19 cellular contexts compared by ENCODE assay signal in the genomic region with DNA sequence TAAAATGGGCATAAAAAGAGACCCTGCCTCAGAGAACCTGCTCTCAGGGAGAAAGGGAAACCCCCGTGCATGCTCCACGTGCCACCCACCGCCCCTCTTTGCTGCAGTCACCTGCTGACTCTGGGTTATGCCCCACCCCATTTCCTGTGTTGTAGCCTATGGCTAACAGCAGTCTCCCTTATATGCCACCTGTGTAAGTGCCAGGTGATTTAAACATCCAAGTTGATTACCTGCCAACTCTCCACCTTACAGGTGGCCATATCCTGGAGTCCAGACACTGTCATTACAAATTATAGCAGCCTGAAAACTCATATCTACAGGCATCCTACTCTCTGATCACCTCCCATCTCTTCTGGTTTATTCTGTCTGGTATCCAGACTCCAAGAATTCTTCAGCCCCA.
DNase-seq lines count a peak whose midpoint lies in the region; ATAC-seq and FAIRE-seq lines count a peak whose summit lies in the region.
"Had no signal": no experiment of that assay in that cellular context is flagged by ENCODE, and none has a peak within 500 bp of the region (broad histone marks: within the 10 kb centered on the region; RNA-seq: fewer than 3 reads in every experiment).

No MANE protein-coding gene starts in this region.

- H3K27ac ChIP-seq in aorta (ENCODE audit: low read depth in 1 of 2, low read length in 2 of 2) = no peak overlapping the region
- H3K27ac ChIP-seq: HL-60 had no signal

- peak; percentile 88 for ATAC-seq in left colon
- ATAC-seq in aorta (ENCODE audit: low FRiP score) = no peak

- H3K4me1 ChIP-seq in aorta (ENCODE audit: control insufficient read depth in 1 of 2, insufficient read depth in 2 of 2, low read length in 2 of 2) = no peaks in the 10 kb centered on the region

- 78 to 80% methylated on average over 3 of the region's 3 CpGs for WGBS in aorta, 2 donors

- no peak overlapping the region for H3K4me3 ChIP-seq in aorta (ENCODE audit: low read length in 2 of 2)

- intact Hi-C loops in left colon (cut with DNase I, micrococcal nuclease) = no loop called here
- intact Hi-C loops in aorta (cut with DNase I) = no loop called here

- H3K27me3 ChIP-seq in aorta (ENCODE audit: control insufficient read depth in 1 of 2, insufficient read depth in 2 of 2, low read length in 1 of 2) = no peaks in the 10 kb centered on the region
- H3K27me3 ChIP-seq: BE2C had no signal

- H3K9me3 ChIP-seq in aorta (ENCODE audit: control insufficient read depth, low read length) = no peaks in the 10 kb centered on the region
- H3K9me3 ChIP-seq: BE2C had no signal

- H3K36me3 ChIP-seq in aorta (ENCODE audit: control insufficient read depth in 1 of 2, insufficient read depth in 2 of 2, low read length in 1 of 2) = no peaks in the 10 kb centered on the region
- H3K36me3 ChIP-seq: BE2C had no signal

- FAIRE-seq in GM19239 (lab: Jason Lieb, UNC) = no peak
- FAIRE-seq: A204.1 had no signal

- DNase-seq in NCI-H146 (lab: John Stamatoyannopoulos, UW) (peak; percentile 48), NCI-H146 treated with DMSO at 0.1 percent for 48 hours (lab: John Stamatoyannopoulos, UW; ENCODE audit: unreplicated experiment) (no peak), NCI-H2029 treated with DMSO at 0.1 percent for 48 hours (lab: John Stamatoyannopoulos, UW) (peak; percentile 32), NCI-H69 (lab: John Stamatoyannopoulos, UW) (peak; percentile 97), left colon (no peak), aorta (no peak), GM19239 (ENCODE audit: insufficient read length, low spot score) (no peak), LoVo (ENCODE audit: low spot score) (no peak)
- DNase-seq: BE2C; Calu3; CD4-positive, alpha-beta T cell; H9; NCI-H1048; NCI-H187; NCI-H226; SW 1271; T-helper 2 cell had no signal

Comparison
In these comparisons a context has a peak if more than half of its experiments do, and no peak if none do; other contexts are left out.
1. DNase-seq: peak in NCI-H146 (single experiment), NCI-H2029 treated with DMSO at 0.1 percent for 48 hours (single experiment) and NCI-H69 (single experiment); none in NCI-H146 treated with DMSO at 0.1 percent for 48 hours (single experiment), left colon (0 of 2), aorta (0 of 2), GM19239 (single experiment) and LoVo (single experiment).